Comparison of ENCODE assay signal across 8 cellular contexts in genomic region chr3:153161714-153162512, GRCh38. TPM values are rescaled to one million over a fixed set of nuclear protein-coding genes. Genes with fewer than 3 reads are reported as not detected.
DNase-seq lines count a peak whose midpoint lies in the region; ATAC-seq and TF ChIP-seq lines count a peak whose summit lies in the region.

Gene RAP2B, plus strand, starts transcription at chr3:153162226. Its CDS starts 468 bp downstream, at chr3:153162694.

- intact Hi-C loops in right lobe of liver (cut with DNase I), result no loop called here

- H3K36me3 ChIP-seq in right lobe of liver, result no peaks in the 10 kb centered on the region

- TF ChIP-seq POLR2A in GM19099 (IDR thresholded peaks at IDR 0.05; ENCODE audit: extremely low read depth, insufficient read length, low read depth) (peak; percentile 92), right lobe of liver (IDR thresholded peaks at IDR 0.05) (peak; percentile 99)

- H3K27ac ChIP-seq in right lobe of liver, result peak within 1 kb of the TSS; percentile 73 to 96 (median 91)

- peaks cover 0 to 21% (median 3%) of the 10 kb centered on the region in 4 donors for H3K4me1 ChIP-seq in right lobe of liver

- TF ChIP-seq CTCF in right lobe of liver (IDR thresholded peaks at IDR 0.05), result no peak

- H3K9me3 ChIP-seq in right lobe of liver, result no peaks in the 10 kb centered on the region

- 2% methylated on average over 18 of the region's 91 CpGs for WGBS in right lobe of liver (ENCODE audit: insufficient coverage, low coverage, low lambda C conversion rate, missing lambda C conversion rate)

- DNase-seq in AML-193 (lab: John Stamatoyannopoulos, UW) (peak; percentile 93 to 95), NCI-H526 treated with DMSO at 0.1 percent for 48 hours (lab: John Stamatoyannopoulos, UW) (peak; percentile 50), dermis microvascular lymphatic vessel endothelial cell (ENCODE audit: low read depth in 2 of 2) (peak; percentile 86 to 96), right lobe of liver (peak; percentile 97 to 99 (median 97))
- DNase-seq in activated CD4-positive, alpha-beta T cell treated with anti-CD3 and anti-CD28 coated beads, Interleukin-2, amount 50 U/mL, for 48 hours, result peak; percentile 98 to 99
- DNase-seq in stimulated activated CD4-positive, alpha-beta T cell treated with anti-CD3 and anti-CD28 coated beads, Interleukin-4, amount 100 ng/mL, for 24 hours, result peak; percentile 96

- peak within 1 kb of the TSS; percentile 82 to 86 (median 82) for H3K4me3 ChIP-seq in right lobe of liver

- ATAC-seq in HG03378 (IDR thresholded peaks at IDR 0.05; ENCODE audit: unreplicated experiment) (peak; percentile 24), right lobe of liver (peak; percentile 67 to 89 (median 81))

- H3K27me3 ChIP-seq in right lobe of liver, result no peaks in the 10 kb centered on the region

RNA-seq across cellular contexts. Expression of gene RAP2B, which starts in this region (rescaled TPM):
- 21.6 and 22.1 TPM in 2 replicates for total RNA-seq in dermis microvascular lymphatic vessel endothelial cell
- 10 to 100 TPM in 1 of 6 experiments, 1 to 10 TPM in 5; 2.4 to 17.6 (median 4.5) TPM for total RNA-seq in right lobe of liver

Comparison
In these comparisons a context has a peak if more than half of its experiments do, and no peak if none do; other contexts are left out.
1. Peak in every context shown above with its lines: DNase-seq, ATAC-seq, H3K4me3 ChIP-seq and H3K27ac ChIP-seq.